Comparison of ENCODE assay signal across 1 cellular context in the genomic region with DNA sequence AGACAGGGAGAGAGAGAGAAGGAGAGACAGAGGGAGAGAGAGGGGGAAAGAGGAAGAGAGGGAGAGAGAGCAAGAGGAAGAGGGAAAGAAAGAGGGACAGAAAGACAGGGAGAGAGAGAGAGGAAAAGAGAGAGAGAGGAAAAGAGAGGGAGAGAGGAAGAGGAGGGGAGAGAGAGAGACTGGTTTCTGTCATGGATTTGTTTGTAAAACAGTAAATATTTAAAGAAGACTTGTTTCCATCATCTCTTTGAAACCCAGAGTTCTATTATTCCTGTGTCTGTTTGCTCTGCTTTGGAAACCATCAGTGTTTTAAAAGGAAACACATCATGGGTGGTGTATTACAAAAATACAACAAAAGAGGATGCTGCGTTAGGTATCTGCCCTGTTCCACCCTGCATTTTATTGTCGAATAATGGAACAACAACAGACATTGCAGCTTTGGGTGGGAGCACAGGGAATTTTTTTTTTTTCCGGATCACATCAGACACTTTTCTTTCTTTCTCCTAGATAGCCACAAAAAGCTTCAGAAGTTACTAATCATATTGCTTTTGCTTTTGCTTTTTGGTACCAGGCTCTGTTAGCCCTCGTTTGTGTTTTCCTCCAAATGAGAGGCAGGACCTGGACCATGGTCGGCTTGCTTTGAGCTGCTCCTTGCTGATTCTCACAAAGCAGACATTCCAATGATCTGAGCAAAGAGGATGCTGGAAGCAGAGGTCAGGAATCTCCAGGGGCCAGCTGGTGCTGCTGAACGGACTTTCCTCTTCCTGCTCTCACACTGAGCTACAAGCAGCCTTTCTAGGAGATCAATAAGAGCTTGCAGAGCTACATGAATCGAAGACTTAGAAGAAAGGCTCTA.
TF ChIP-seq lines count a peak whose summit lies in the region.

No MANE protein-coding gene starts in this region.

TF ChIP-seq in IMR-90, 13 proteins besides CTCF, POLR2A, EP300 and RAD21 (continued from another document):
- TF ChIP-seq RCOR1 (IDR thresholded peaks at IDR 0.05; ENCODE audit: insufficient replicate concordance, low read length) (peak; percentile 59), CHD1 (IDR thresholded peaks at IDR 0.05; ENCODE audit: low read depth, low read length) (peak; percentile 37; the same call in 1 of the 2 replicates), FOS (IDR thresholded peaks at IDR 0.05; ENCODE audit: low read depth, low read length) (0 out of 2 replicates have a peak, but pooled peaks have one; percentile 28)
TF ChIP-seq in IMR-90: peak in this region for 3.
